ENCODE assay signal across 21 cellular contexts in the genomic region with DNA sequence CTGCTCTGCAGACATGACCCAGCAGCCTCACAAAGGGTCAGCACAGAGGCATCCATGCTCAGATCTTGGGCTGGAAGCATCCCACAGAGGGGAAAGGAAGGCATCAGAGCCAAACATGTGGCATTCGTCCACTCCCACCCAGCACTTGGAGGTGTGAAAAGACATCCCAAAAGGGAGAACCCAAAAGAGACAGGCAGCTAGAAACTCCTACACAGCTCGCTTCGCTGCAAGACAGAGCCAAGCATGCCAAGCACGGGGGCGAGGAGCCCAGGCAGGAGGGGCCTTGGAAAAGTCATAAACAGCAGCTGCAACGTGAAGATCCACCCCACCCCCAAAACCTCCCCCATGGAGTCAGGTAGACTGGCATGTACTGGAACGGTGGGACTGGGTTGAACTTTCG.
"Had no signal": no experiment of that assay in that cellular context is flagged by ENCODE, and none has a peak within 500 bp of the region (broad histone marks: within the 10 kb centered on the region; RNA-seq: fewer than 3 reads in every experiment).

No MANE protein-coding gene starts in this region.

- DNase-seq: Kasumi-1, MM.1S, NCI-H1092 treated with DMSO at 0.1 percent for 48 hours, NCI-H1436, NCI-H187, NCI-H2029, NCI-H2081 treated with DMSO at 0.1 percent for 48 hours, NCI-H2171, NCI-H226, NCI-H446, NCI-H510A, NCI-H524 treated with DMSO at 0.1 percent for 48 hours, NCI-H69, NCI-H774, SHP77, SJCRH30 had no signal

- H3K4me1 ChIP-seq: SJCRH30 had no signal

- H3K9me3 Mint-ChIP-seq: IgD-negative memory B cell had no signal

- H3K27ac ChIP-seq: HL-60, KMS-11, RWPE1, SJCRH30 had no signal

- H3K4me3 ChIP-seq: K562, SJCRH30 had no signal

- H3K9ac ChIP-seq: KMS-11 had no signal

- H3K4me2 ChIP-seq: KMS-11 had no signal

- H3K9me3 ChIP-seq: SJCRH30 had no signal

- H3K27ac Mint-ChIP-seq: IgD-negative memory B cell had no signal

- H3K4me3 Mint-ChIP-seq: IgD-negative memory B cell had no signal

- H3K36me3 ChIP-seq: SJCRH30 had no signal

- H3K27me3 ChIP-seq: SJCRH30 had no signal

- H3K36me3 Mint-ChIP-seq: IgD-negative memory B cell had no signal
